ENCODE assay signal across 1 cellular context in the genomic region with DNA sequence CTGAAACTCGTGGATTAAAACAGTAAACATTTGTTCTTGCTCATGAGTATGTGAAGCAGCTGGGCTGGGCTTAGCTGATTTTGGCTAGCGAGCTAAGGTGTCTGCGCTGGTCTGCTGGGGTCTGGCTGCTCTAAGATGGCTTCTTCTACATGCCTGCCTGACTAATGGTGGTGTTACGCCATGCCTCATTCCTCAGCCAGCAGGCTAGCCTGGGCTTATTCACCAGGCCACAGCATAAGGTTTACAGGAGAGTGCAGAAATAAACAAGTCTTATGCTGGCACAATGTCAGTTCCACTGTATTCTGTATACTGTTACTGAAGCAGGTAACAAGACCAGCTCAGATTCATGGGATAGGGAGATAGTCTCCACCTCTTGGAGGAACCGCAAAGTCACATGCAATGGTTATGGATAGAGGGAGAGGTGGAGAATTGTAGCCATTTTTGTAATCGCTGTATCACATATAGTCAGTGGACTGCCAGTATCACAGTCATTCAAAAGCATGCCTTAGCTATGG.
TF ChIP-seq lines count a peak whose summit lies in the region.

No MANE protein-coding gene starts in this region.

TF ChIP-seq in IMR-90, 13 proteins besides CTCF, POLR2A, EP300 and RAD21:
- TF ChIP-seq MAZ (IDR thresholded peaks at IDR 0.05; ENCODE audit: borderline replicate concordance, low read depth, low read length) (no peak), CEBPB (IDR thresholded peaks at IDR 0.05; ENCODE audit: low read depth, low read length) (peak; percentile 95), RCOR1 (IDR thresholded peaks at IDR 0.05; ENCODE audit: insufficient replicate concordance, low read length) (peak; percentile 32), FOS (IDR thresholded peaks at IDR 0.05; ENCODE audit: low read depth, low read length) (peak; percentile 68), SMC3 (IDR thresholded peaks at IDR 0.05; ENCODE audit: low read depth, low read length) (no peak)
